In the genomic region with DNA sequence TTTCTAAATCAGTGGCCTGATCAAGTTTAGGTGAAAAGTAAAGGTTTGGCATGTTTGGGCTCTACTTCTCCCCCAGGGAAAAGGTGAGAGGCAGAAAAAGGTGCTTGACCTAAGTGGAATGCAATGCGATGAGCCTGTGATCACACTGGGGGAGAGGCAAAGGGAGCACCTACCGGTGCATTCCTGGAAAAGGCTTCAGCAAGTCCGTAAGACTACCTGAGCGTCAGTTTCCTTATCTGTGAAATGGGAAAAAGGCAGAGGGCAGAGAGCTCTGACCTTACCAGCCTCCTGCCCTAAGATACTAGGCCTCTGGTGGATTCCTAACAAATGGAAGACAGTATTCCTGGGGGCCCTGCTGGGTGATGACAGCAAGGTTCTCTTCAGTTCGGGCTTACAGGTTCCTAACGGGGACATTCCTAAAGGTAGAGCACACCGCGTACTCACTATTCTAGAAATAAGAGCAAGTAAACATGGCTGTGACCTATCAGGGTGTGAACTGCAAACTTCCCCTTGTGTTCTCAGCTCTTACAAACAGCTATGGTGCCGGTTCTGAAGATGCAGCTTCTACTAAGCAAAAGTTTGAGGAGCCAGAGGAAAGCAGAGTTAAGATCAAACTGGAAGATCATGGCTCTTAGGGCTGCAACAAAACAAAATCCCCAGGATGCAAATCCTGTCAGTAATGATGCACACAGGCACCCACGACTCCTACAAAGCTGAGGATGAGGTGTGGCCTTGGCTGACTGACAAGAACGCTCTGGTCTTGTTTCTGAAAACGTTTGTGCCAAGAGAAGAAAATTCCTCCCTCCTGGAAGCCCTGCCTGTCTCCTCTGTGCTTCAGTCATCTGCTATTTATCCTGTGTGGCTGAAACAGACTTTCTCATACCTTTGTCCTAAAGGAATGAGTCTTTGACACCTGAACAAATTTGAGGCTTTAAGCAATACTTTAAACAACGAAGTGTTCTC, we compare ENCODE assay signal across 10 cellular contexts. TPM values are rescaled to one million over a fixed set of nuclear protein-coding genes. Genes with fewer than 3 reads are reported as not detected.
DNase-seq lines count a peak whose midpoint lies in the region; ATAC-seq and TF ChIP-seq lines count a peak whose summit lies in the region.
"Had no signal": no experiment of that assay in that cellular context is flagged by ENCODE, and none has a peak within 500 bp of the region (broad histone marks: within the 10 kb centered on the region; RNA-seq: fewer than 3 reads in every experiment).

No MANE protein-coding gene starts in this region.

- H3K36me3 ChIP-seq in adipocyte (ENCODE audit: control insufficient read depth, insufficient read depth, low read length, severe bottlenecking) (no peaks in the 10 kb centered on the region), trophoblast cell (ENCODE audit: control insufficient read depth in 1 of 2, insufficient read depth in 2 of 2, low read length in 2 of 2) (no peaks in the 10 kb centered on the region)

- H3K27ac Mint-ChIP-seq in osteocyte (ENCODE audit: unreplicated experiment), result no peak overlapping the region
- H3K27ac Mint-ChIP-seq in stimulated activated effector memory CD8-positive, alpha-beta T cell treated with anti-CD3 and anti-CD28 coated beads, Interleukin-12 subunit alpha, Interleukin-12 subunit beta, amount 100 ng/mL, for 72 hours, result no peak overlapping the region

- no peak overlapping the region for H3K4me3 Mint-ChIP-seq in osteocyte (ENCODE audit: unreplicated experiment)
- H3K4me3 Mint-ChIP-seq in stimulated activated effector memory CD8-positive, alpha-beta T cell treated with anti-CD3 and anti-CD28 coated beads, Interleukin-12 subunit alpha, Interleukin-12 subunit beta, amount 100 ng/mL, for 72 hours, result no peak overlapping the region

- H2BK12ac ChIP-seq in trophoblast cell (ENCODE audit: low read length), result no peak overlapping the region

- H3K9me3 Mint-ChIP-seq in osteocyte (ENCODE audit: unreplicated experiment), result no peaks in the 10 kb centered on the region
- H3K9me3 Mint-ChIP-seq in stimulated activated effector memory CD8-positive, alpha-beta T cell treated with anti-CD3 and anti-CD28 coated beads, Interleukin-12 subunit alpha, Interleukin-12 subunit beta, amount 100 ng/mL, for 72 hours, result no peaks in the 10 kb centered on the region

- no peak overlapping the region for H3K18ac ChIP-seq in trophoblast cell (ENCODE audit: low read length)

- no peak overlapping the region for H3K4me2 ChIP-seq in trophoblast cell (ENCODE audit: low read length)

- H3K9me3 ChIP-seq in adipocyte (ENCODE audit: control insufficient read depth, low read length) (no peaks in the 10 kb centered on the region), trophoblast cell (ENCODE audit: insufficient read depth, low read depth, low read length) (no peaks in the 10 kb centered on the region)

- H3K14ac ChIP-seq in trophoblast cell (ENCODE audit: low read length), result no peak overlapping the region

- peak overlapping the region; percentile 73 for H3K9ac ChIP-seq in adipocyte (ENCODE audit: low read length)
- no peak overlapping the region for H3K9ac ChIP-seq in trophoblast cell (ENCODE audit: low read length)

- intact Hi-C loops in Right ventricle myocardium superior (cut with DNase I), result no loop called here

- no peak overlapping the region for H2BK120ac ChIP-seq in trophoblast cell (ENCODE audit: insufficient read depth, low read length, poor library complexity)

- H3K27me3 Mint-ChIP-seq in osteocyte (ENCODE audit: unreplicated experiment), result no peaks in the 10 kb centered on the region

- H2AFZ ChIP-seq in trophoblast cell (ENCODE audit: insufficient read depth, low read length, poor library complexity), result no peak overlapping the region

- H2AK5ac ChIP-seq in trophoblast cell (ENCODE audit: low read length), result no peak overlapping the region

- H3K79me2 ChIP-seq in trophoblast cell (ENCODE audit: control insufficient read depth, insufficient read depth, low read length, poor library complexity), result no peaks in the 10 kb centered on the region

- H4K91ac ChIP-seq in trophoblast cell (ENCODE audit: low read depth, low read length), result no peak overlapping the region

- no peak overlapping the region for H3K4ac ChIP-seq in trophoblast cell (ENCODE audit: low read depth, low read length)

- H3K4me1 ChIP-seq in adipocyte (ENCODE audit: control insufficient read depth, insufficient read depth, low read length), result peaks cover 50% of the 10 kb centered on the region
- peaks cover 11 to 15% of the 10 kb centered on the region in 2 experiments for H3K4me1 ChIP-seq in trophoblast cell (ENCODE audit: control insufficient read depth in 1 of 2, insufficient read depth in 2 of 2, low read length in 2 of 2)

- peak; percentile 66 for ATAC-seq in Right ventricle myocardium superior (ENCODE audit: poor library complexity)
- ATAC-seq in stimulated activated effector memory CD8-positive, alpha-beta T cell treated with anti-CD3 and anti-CD28 coated beads, Interleukin-12 subunit alpha, Interleukin-12 subunit beta, amount 100 ng/mL, for 72 hours, result no peak

- TF ChIP-seq CTCF in C4-2B (conservative IDR thresholded peaks at IDR 0.05) (no peak), osteocyte (IDR thresholded peaks at IDR 0.05) (no peak)

- H4K8ac ChIP-seq in trophoblast cell (ENCODE audit: low read depth, low read length), result no peak overlapping the region

- H3K79me1 ChIP-seq in trophoblast cell (ENCODE audit: low read length), result peaks cover 2% of the 10 kb centered on the region

- H3K27ac ChIP-seq in C4-2B, result peak overlapping the region; percentile 92
- H3K27ac ChIP-seq in trophoblast cell (ENCODE audit: low read depth, low read length), result no peak overlapping the region

- peaks cover 14% of the 10 kb centered on the region for H3K4me1 Mint-ChIP-seq in osteocyte (ENCODE audit: unreplicated experiment)
- no peaks in the 10 kb centered on the region for H3K4me1 Mint-ChIP-seq in stimulated activated effector memory CD8-positive, alpha-beta T cell treated with anti-CD3 and anti-CD28 coated beads, Interleukin-12 subunit alpha, Interleukin-12 subunit beta, amount 100 ng/mL, for 72 hours

- H3K27me3 ChIP-seq in adipocyte (replicated peaks; ENCODE audit: control insufficient read depth, insufficient read depth, low read length) (no peaks in the 10 kb centered on the region), trophoblast cell (ENCODE audit: insufficient read depth, low read length) (no peaks in the 10 kb centered on the region)

- H3K4me3 ChIP-seq in adipocyte (ENCODE audit: low read length) (no peak overlapping the region), trophoblast cell (ENCODE audit: low read depth, low read length) (no peak overlapping the region)

- H2BK5ac ChIP-seq in trophoblast cell (ENCODE audit: low read depth, low read length, poor library complexity), result no peak overlapping the region

- WGBS in trophoblast cell (ENCODE audit: extremely low coverage, insufficient coverage, insufficient read length), result no CpG with 5 or more reads among the region's 13 CpGs

- H4K12ac ChIP-seq in trophoblast cell (ENCODE audit: low read depth, low read length), result no peak overlapping the region

- peak; percentile 10 for DNase-seq in adipocyte (ENCODE audit: low read depth)
- peak; percentile 76 for DNase-seq in Right ventricle myocardium superior
- peak; percentile 72 to 82 for DNase-seq in trophoblast cell
- no peak for DNase-seq in osteocyte (ENCODE audit: extremely low spot score, unreplicated experiment)
- DNase-seq in MV-4-11 (lab: John Stamatoyannopoulos, UW), result no peak
- no peak for DNase-seq in stimulated activated effector memory CD8-positive, alpha-beta T cell treated with anti-CD3 and anti-CD28 coated beads, Interleukin-12 subunit alpha, Interleukin-12 subunit beta, amount 100 ng/mL, for 72 hours (ENCODE audit: low spot score in 2 of 2)
- no peak for DNase-seq in NCI-H2196 (lab: John Stamatoyannopoulos, UW; ENCODE audit: unreplicated experiment)
- DNase-seq: kidney, NCI-H748 treated with DMSO at 0.1 percent for 48 hours had no signal

- no peaks in the 10 kb centered on the region for H3K36me3 Mint-ChIP-seq in osteocyte (ENCODE audit: unreplicated experiment)
- H3K36me3 Mint-ChIP-seq in stimulated activated effector memory CD8-positive, alpha-beta T cell treated with anti-CD3 and anti-CD28 coated beads, Interleukin-12 subunit alpha, Interleukin-12 subunit beta, amount 100 ng/mL, for 72 hours, result no peaks in the 10 kb centered on the region

- H3K23ac ChIP-seq in trophoblast cell (ENCODE audit: low read length), result no peak overlapping the region

RNA-seq across cellular contexts. Expression of gene ACSL5, which starts 13.3 kb away (rescaled TPM):
- total RNA-seq in Right ventricle myocardium superior (6.0 TPM), osteocyte (0.46 and 0.57 TPM in 2 replicates)
- polyA plus RNA-seq in trophoblast cell (2013), result 0.07 and 0.18 TPM in 2 replicates

Comparison
In these comparisons a context has a peak if more than half of its experiments do, and no peak if none do; other contexts are left out.
1. DNase-seq: peak in adipocyte (single experiment), Right ventricle myocardium superior (single experiment) and trophoblast cell (2 of 2); none in osteocyte (single experiment), MV-4-11 (single experiment), stimulated activated effector memory CD8-positive, alpha-beta T cell treated with anti-CD3 and anti-CD28 coated beads, Interleukin-12 subunit alpha, Interleukin-12 subunit beta, amount 100 ng/mL, for 72 hours (0 of 2) and NCI-H2196 (single experiment).